ENCODE assay signal across 8 cellular contexts in the genomic region with DNA sequence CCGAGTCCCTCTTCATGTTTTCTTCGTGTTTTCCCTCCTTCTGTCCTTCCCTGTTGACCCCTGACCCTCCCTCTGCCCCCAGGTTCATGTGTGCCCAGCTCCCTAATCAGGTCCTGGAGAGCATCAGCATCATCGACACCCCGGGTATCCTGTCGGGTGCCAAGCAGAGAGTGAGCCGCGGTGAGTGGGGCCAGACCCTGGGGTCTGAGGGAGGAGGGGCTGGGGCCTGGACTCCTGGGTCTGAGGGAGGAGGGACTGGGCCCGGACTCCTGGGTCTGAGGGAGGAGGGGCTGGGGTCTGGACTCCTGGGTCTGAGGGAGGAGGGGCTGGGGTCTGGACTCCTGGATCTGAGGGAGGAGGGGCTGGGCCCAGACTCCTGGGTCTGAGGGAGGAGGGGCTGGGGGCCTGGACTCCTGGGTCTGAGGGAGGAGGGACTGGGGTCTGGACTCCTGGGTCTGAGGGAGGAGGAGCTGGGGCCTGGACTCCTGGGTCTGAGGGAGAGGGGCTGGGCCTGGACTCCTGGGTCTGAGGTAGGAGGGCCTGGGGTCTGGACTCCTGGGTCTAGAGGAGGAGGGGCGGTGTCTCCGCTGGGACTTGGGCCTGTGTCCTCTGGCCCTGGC. TPM values are rescaled to one million over a fixed set of nuclear protein-coding genes. Genes with fewer than 3 reads are reported as not detected.
A peak's percentile ranks its signal among the peaks of the same experiment; 100 is the strongest.
DNase-seq lines count a peak whose midpoint lies in the region; ATAC-seq, FAIRE-seq and TF ChIP-seq lines count a peak whose summit lies in the region.
"Not testable (repeated sequence)": the region's sequence is repeated elsewhere in the genome, so short reads cannot be mapped to it uniquely, and the experiment has no call there.
"Had no signal": no experiment of that assay in that cellular context is flagged by ENCODE, and none has a peak within 500 bp of the region (broad histone marks: within the 10 kb centered on the region; RNA-seq: fewer than 3 reads in every experiment).

No MANE protein-coding gene starts in this region.

- not testable (repeated sequence) for H3K4me3 ChIP-seq in HUES64 (ENCODE audit: low read length); duodenal mucosa (ENCODE audit: low read depth in 1 of 2, low read length in 2 of 2); lung; trophoblast cell (ENCODE audit: low read depth, low read length)
- peak overlapping the region; percentile 6 for H3K4me3 ChIP-seq in astrocyte (ENCODE audit: insufficient read depth, low read depth, low read length)
- peak overlapping the region; percentile 23 for H3K4me3 ChIP-seq in suprapubic skin

- H3K9me3 Mint-ChIP-seq in astrocyte (ENCODE audit: unreplicated experiment) (peaks cover 12% of the 10 kb centered on the region), glutamatergic neuron (ENCODE audit: unreplicated experiment) (peaks cover 13% of the 10 kb centered on the region)

- H2BK5ac ChIP-seq in trophoblast cell (ENCODE audit: low read depth, low read length, poor library complexity) = not testable (repeated sequence)

- not testable (repeated sequence) for DNase-seq in astrocyte (ENCODE audit: low read depth); glutamatergic neuron; lung (ENCODE audit: low spot score); trophoblast cell; suprapubic skin (ENCODE audit: low spot score in 2 of 2)

- ATAC-seq in lung (ENCODE audit: insufficient read depth, low FRiP score) = not testable (repeated sequence)

- not testable (repeated sequence) for TF ChIP-seq CTCF in astrocyte (IDR thresholded peaks at IDR 0.05; ENCODE audit: insufficient read depth, low read depth, low read length); glutamatergic neuron (IDR thresholded peaks at IDR 0.05; ENCODE audit: partially characterized antibody, unreplicated experiment); lung (IDR thresholded peaks at IDR 0.05; ENCODE audit: control extremely low read depth, extremely low read depth); suprapubic skin (IDR thresholded peaks at IDR 0.05)

- H3K18ac ChIP-seq in trophoblast cell (ENCODE audit: low read length) = not testable (repeated sequence)

- not testable (repeated sequence) for H3K4ac ChIP-seq in trophoblast cell (ENCODE audit: low read depth, low read length)

- not testable (repeated sequence) for H3K14ac ChIP-seq in trophoblast cell (ENCODE audit: low read length)

- not testable (repeated sequence) for H4K12ac ChIP-seq in trophoblast cell (ENCODE audit: low read depth, low read length)

- peak overlapping the region; percentile 45 for H4K91ac ChIP-seq in trophoblast cell (ENCODE audit: low read depth, low read length)

- peak overlapping the region; percentile 23 for H2AFZ ChIP-seq in astrocyte (ENCODE audit: low read depth, low read length)
- H2AFZ ChIP-seq in trophoblast cell (ENCODE audit: insufficient read depth, low read length, poor library complexity) = not testable (repeated sequence)

- H3K27me3 ChIP-seq in HUES64 (ENCODE audit: insufficient read depth, low read length); astrocyte (ENCODE audit: insufficient read depth, low read length); duodenal mucosa (ENCODE audit: control insufficient read depth in 1 of 2, insufficient read depth in 2 of 2, low read length in 2 of 2); lung (ENCODE audit: control insufficient read depth, insufficient read depth); trophoblast cell (ENCODE audit: insufficient read depth, low read length); suprapubic skin: not testable (repeated sequence)

- H4K8ac ChIP-seq in trophoblast cell (ENCODE audit: low read depth, low read length) = not testable (repeated sequence)

- not testable (repeated sequence) for TF ChIP-seq EP300 in suprapubic skin (IDR thresholded peaks at IDR 0.05)

- peaks cover 34% of the 10 kb centered on the region for H3K36me3 Mint-ChIP-seq in astrocyte (ENCODE audit: low read depth, unreplicated experiment)
- H3K36me3 Mint-ChIP-seq in glutamatergic neuron (ENCODE audit: unreplicated experiment) = not testable (repeated sequence)

- peak overlapping the region; percentile 77 for H2AK5ac ChIP-seq in trophoblast cell (ENCODE audit: low read length)

- not testable (repeated sequence) for H3K27me3 Mint-ChIP-seq in astrocyte (ENCODE audit: low read depth, unreplicated experiment)
- H3K27me3 Mint-ChIP-seq in glutamatergic neuron (ENCODE audit: unreplicated experiment) = peaks cover 17% of the 10 kb centered on the region

- peak overlapping the region; percentile 84 for H3K4me2 ChIP-seq in astrocyte (ENCODE audit: low read length)
- not testable (repeated sequence) for H3K4me2 ChIP-seq in trophoblast cell (ENCODE audit: low read length)

- H3K79me2 ChIP-seq in astrocyte (ENCODE audit: insufficient read depth, low read length) = peaks cover 59% of the 10 kb centered on the region
- H3K79me2 ChIP-seq in trophoblast cell (ENCODE audit: control insufficient read depth, insufficient read depth, low read length, poor library complexity) = not testable (repeated sequence)

- WGBS in HUES64 = 87% methylated on average over 10 of the region's 10 CpGs
- 62 to 74% methylated on average over 10 of the region's 10 CpGs for WGBS in lung, 2 donors
- no CpG with 5 or more reads among the region's 10 CpGs for WGBS in trophoblast cell (ENCODE audit: extremely low coverage, insufficient coverage, insufficient read length)
- 37% methylated on average over 10 of the region's 10 CpGs for WGBS in suprapubic skin

- H4K20me1 ChIP-seq in astrocyte (ENCODE audit: insufficient read depth, low read length) = peaks cover 39% of the 10 kb centered on the region

- not testable (repeated sequence) for TF ChIP-seq POLR2A in suprapubic skin (IDR thresholded peaks at IDR 0.05)

- H3K9ac ChIP-seq in HUES64 (ENCODE audit: low read depth, low read length) (peak overlapping the region; percentile 3; the same call in 1 of the 2 replicates), astrocyte (ENCODE audit: low read length) (peak overlapping the region; percentile 83)
- H3K9ac ChIP-seq in duodenal mucosa (ENCODE audit: low read depth in 1 of 2, low read length in 2 of 2); trophoblast cell (ENCODE audit: low read length): not testable (repeated sequence)

- H3K27ac ChIP-seq in HUES64 (ENCODE audit: low read depth, low read length) = not testable (repeated sequence)
- peak overlapping the region; percentile 87 for H3K27ac ChIP-seq in astrocyte (ENCODE audit: low read depth, low read length)
- peak overlapping the region; percentile 66 for H3K27ac ChIP-seq in duodenal mucosa (ENCODE audit: low read depth, low read length)
- H3K27ac ChIP-seq in lung (ENCODE audit: low read depth in 1 of 2, low read length in 1 of 2) = peak overlapping the region; percentile 21 to 87
- H3K27ac ChIP-seq in trophoblast cell (ENCODE audit: low read depth, low read length) = peak overlapping the region; percentile 51
- H3K27ac ChIP-seq in suprapubic skin = peak overlapping the region; percentile 85

- not testable (repeated sequence) for H3K4me1 ChIP-seq in HUES64 (ENCODE audit: insufficient read depth, low read length)
- H3K4me1 ChIP-seq in astrocyte (ENCODE audit: insufficient read depth, low read length) = peaks cover 42% of the 10 kb centered on the region
- H3K4me1 ChIP-seq in duodenal mucosa (ENCODE audit: control insufficient read depth in 1 of 2, insufficient read depth in 2 of 2, low read length in 2 of 2) = peaks cover 0 to 16% of the 10 kb centered on the region in 2 donors
- H3K4me1 ChIP-seq in lung (ENCODE audit: control insufficient read depth in 2 of 2, insufficient read depth in 2 of 2, low read length in 2 of 2) = peaks cover 0 to 32% of the 10 kb centered on the region in 2 donors
- H3K4me1 ChIP-seq in trophoblast cell (ENCODE audit: control insufficient read depth in 1 of 2, insufficient read depth in 2 of 2, low read length in 2 of 2) = peaks cover 9 to 25% of the 10 kb centered on the region in 2 experiments
- peaks cover 79% of the 10 kb centered on the region for H3K4me1 ChIP-seq in suprapubic skin

- not testable (repeated sequence) for H2BK120ac ChIP-seq in trophoblast cell (ENCODE audit: insufficient read depth, low read length, poor library complexity)

- H3K36me3 ChIP-seq in HUES64 (ENCODE audit: insufficient read depth, low read length); astrocyte (ENCODE audit: insufficient read depth, low read length); duodenal mucosa (ENCODE audit: control insufficient read depth in 1 of 2, insufficient read depth in 2 of 2, low read length in 2 of 2): not testable (repeated sequence)
- peaks cover 0 to 18% of the 10 kb centered on the region in 2 donors for H3K36me3 ChIP-seq in lung (ENCODE audit: control insufficient read depth in 2 of 2, insufficient read depth in 2 of 2, low read length in 2 of 2)
- peaks cover 11 to 15% of the 10 kb centered on the region in 2 experiments for H3K36me3 ChIP-seq in trophoblast cell (ENCODE audit: control insufficient read depth in 1 of 2, insufficient read depth in 2 of 2, low read length in 2 of 2)
- H3K36me3 ChIP-seq in suprapubic skin = peaks cover 15% of the 10 kb centered on the region

- peak overlapping the region; percentile 67 for H3K4me3 Mint-ChIP-seq in astrocyte (ENCODE audit: unreplicated experiment)
- peak overlapping the region; percentile 74 for H3K4me3 Mint-ChIP-seq in glutamatergic neuron (ENCODE audit: unreplicated experiment)

- H3K27ac Mint-ChIP-seq in astrocyte (ENCODE audit: unreplicated experiment) = peak overlapping the region; percentile 80
- H3K27ac Mint-ChIP-seq in glutamatergic neuron (ENCODE audit: unreplicated experiment) = peak overlapping the region; percentile 97

- not testable (repeated sequence) for H3K23ac ChIP-seq in trophoblast cell (ENCODE audit: low read length)

- not testable (repeated sequence) for H3K79me1 ChIP-seq in trophoblast cell (ENCODE audit: low read length)

- H2BK12ac ChIP-seq in trophoblast cell (ENCODE audit: low read length) = not testable (repeated sequence)

- H3K4me1 Mint-ChIP-seq in astrocyte (ENCODE audit: low read depth, unreplicated experiment) (peaks cover 37% of the 10 kb centered on the region), glutamatergic neuron (ENCODE audit: low read depth, unreplicated experiment) (peaks cover 13% of the 10 kb centered on the region)

- not testable (repeated sequence) for H3K9me3 ChIP-seq in HUES64 (ENCODE audit: insufficient read depth, low read depth, low read length); astrocyte (ENCODE audit: insufficient read depth, low read depth, low read length); duodenal mucosa (ENCODE audit: control insufficient read depth in 1 of 2, low read length in 2 of 2); lung (ENCODE audit: control insufficient read depth in 2 of 2, insufficient read depth in 1 of 2, low read length in 1 of 2); trophoblast cell (ENCODE audit: insufficient read depth, low read depth, low read length); suprapubic skin

- FAIRE-seq in astrocyte (lab: Jason Lieb, UNC) = not testable (repeated sequence)

RNA-seq across cellular contexts. Expression of gene EHD2, which starts 5.3 kb away (rescaled TPM):
- 7.1 TPM for polyA plus RNA-seq in HUES64 (2013, experiment 1 of 2)
- 7.3 TPM for polyA plus RNA-seq in HUES64 (2013, experiment 2 of 2)
- total RNA-seq in astrocyte (159 and 170 TPM in 2 replicates), glutamatergic neuron (ENCODE audit: unreplicated experiment) (7.6 TPM), lung (100 to 1,000 TPM; 177 to 190 TPM), suprapubic skin (10 to 100 TPM; 48.5 to 84.7 (median 70.5) TPM)
- 10 to 100 TPM; 68.0 to 76.5 TPM for polyA plus RNA-seq in lung
- 47.6 and 50.3 TPM in 2 replicates for polyA plus RNA-seq in trophoblast cell (2013)
- polyA plus RNA-seq: CD14-positive monocyte had no signal

RNA-seq across cellular contexts. Expression of gene NOP53, which starts 26.8 kb away (rescaled TPM):
- polyA plus RNA-seq in HUES64 (2013, experiment 1 of 2) = 205 TPM
- 209 TPM for polyA plus RNA-seq in HUES64 (2013, experiment 2 of 2)
- total RNA-seq in astrocyte (79.4 and 89.9 TPM in 2 replicates), glutamatergic neuron (ENCODE audit: unreplicated experiment) (163 TPM), lung (100 to 1,000 TPM; 146 to 188 TPM), suprapubic skin (100 to 1,000 TPM; 329 to 412 (median 356) TPM)
- 100 to 1,000 TPM; 198 to 498 TPM for polyA plus RNA-seq in lung
- 244 and 253 TPM in 2 replicates for polyA plus RNA-seq in trophoblast cell (2013)

RNA-seq across cellular contexts. Expression of gene SELENOW, which starts 60.0 kb away (rescaled TPM):
- 242 TPM for polyA plus RNA-seq in HUES64 (2013, experiment 1 of 2)
- 230 TPM for polyA plus RNA-seq in HUES64 (2013, experiment 2 of 2)
- total RNA-seq in astrocyte = 257 and 279 TPM in 2 replicates
- total RNA-seq in glutamatergic neuron (ENCODE audit: unreplicated experiment) = 291 TPM
- 100 to 1,000 TPM; 104 to 347 TPM for total RNA-seq in lung
- polyA plus RNA-seq in lung = 100 to 1,000 TPM; 345 to 532 TPM
- 469 and 476 TPM in 2 replicates for polyA plus RNA-seq in trophoblast cell (2013)
- 100 to 1,000 TPM; 351 to 679 (median 517) TPM for total RNA-seq in suprapubic skin
